ENCODE assay signal across 1 cellular context in the genomic region with DNA sequence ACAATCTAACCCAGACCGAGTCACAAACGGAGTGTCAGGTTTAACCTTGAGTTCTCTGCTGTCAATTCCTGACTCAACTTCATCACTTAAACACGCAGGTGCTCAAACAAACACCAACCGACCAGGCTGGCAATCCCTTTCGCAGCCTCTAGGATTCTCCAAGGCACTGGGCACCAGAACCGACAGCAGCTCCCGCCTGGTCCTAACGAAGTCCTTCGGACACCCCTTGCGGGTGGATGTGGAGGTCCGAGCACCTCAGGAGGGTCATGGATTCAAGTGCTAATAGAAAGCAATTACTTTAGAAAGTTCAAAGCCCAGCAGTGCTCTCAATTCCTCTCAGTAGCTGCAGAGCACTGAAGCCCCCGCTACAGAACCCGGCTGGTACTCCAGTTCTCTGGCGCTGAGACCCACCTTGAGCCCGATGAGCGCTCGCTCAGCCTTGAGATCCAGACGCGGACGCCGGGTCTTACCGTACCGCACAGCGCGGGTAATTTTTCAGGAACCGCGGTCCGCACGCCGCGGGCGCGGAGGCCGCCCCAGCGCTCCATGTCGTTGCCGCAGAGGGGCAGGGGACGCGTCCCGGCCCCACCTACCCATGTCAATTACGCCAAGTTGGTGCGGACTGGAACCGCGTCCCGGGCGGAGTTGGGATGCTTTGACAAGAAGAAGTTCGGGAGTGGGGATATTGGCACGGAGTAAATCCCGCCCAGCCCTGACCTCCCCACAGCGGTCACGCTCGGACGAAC.
TF ChIP-seq lines count a peak whose summit lies in the region.

No MANE protein-coding gene starts in this region.

TF ChIP-seq in SK-N-SH, 30 proteins besides CTCF, POLR2A, EP300 and RAD21 (continued from another document):
- TF ChIP-seq, protein P1, sequence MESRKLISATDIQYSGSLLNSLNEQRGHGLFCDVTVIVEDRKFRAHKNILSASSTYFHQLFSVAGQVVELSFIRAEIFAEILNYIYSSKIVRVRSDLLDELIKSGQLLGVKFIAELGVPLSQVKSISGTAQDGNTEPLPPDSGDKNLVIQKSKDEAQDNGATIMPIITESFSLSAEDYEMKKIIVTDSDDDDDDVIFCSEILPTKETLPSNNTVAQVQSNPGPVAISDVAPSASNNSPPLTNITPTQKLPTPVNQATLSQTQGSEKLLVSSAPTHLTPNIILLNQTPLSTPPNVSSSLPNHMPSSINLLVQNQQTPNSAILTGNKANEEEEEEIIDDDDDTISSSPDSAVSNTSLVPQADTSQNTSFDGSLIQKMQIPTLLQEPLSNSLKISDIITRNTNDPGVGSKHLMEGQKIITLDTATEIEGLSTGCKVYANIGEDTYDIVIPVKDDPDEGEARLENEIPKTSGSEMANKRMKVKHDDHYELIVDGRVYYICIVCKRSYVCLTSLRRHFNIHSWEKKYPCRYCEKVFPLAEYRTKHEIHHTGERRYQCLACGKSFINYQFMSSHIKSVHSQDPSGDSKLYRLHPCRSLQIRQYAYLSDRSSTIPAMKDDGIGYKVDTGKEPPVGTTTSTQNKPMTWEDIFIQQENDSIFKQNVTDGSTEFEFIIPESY (IDR thresholded peaks at IDR 0.05; ENCODE audit: borderline replicate concordance, low read depth) = no peak
- TF ChIP-seq JUND (IDR thresholded peaks at IDR 0.05) (no peak), FOXJ3 (CRISPR knock-in tag; IDR thresholded peaks at IDR 0.05) (no peak), TCF12 (IDR thresholded peaks at IDR 0.05) (no peak), GATA2 (CRISPR knock-in tag; IDR thresholded peaks at IDR 0.05) (no peak), RCOR1 (IDR thresholded peaks at IDR 0.05; ENCODE audit: low read length) (no peak), NFIC (IDR thresholded peaks at IDR 0.05; ENCODE audit: borderline replicate concordance) (no peak), TAF1 (IDR thresholded peaks at IDR 0.05; ENCODE audit: borderline replicate concordance, low read depth, low read length) (no peak), MXI1 (IDR thresholded peaks at IDR 0.05; ENCODE audit: low read depth, low read length) (no peak)
